Comparison of ENCODE assay signal across 18 cellular contexts in the genomic region with DNA sequence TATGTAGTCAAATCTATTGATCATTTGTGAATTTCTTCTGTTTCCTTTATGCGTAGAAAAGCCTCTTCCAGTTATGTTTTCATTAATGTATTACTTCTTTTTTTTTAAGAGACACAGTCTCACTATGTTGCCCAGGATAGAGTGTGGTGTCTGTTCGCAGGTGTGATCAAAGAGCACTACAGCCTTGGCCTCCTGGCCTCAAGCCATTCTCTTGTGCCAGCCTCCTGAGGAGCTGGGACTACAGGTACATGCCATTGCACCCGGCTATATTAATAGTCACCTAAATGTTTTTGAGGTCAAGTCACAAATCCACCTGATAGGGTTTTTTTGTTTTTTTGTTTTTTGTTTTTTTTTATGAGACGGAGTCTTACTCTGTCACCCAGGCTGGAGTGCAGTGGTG.
"Had no signal": no experiment of that assay in that cellular context is flagged by ENCODE, and none has a peak within 500 bp of the region (broad histone marks: within the 10 kb centered on the region; RNA-seq: fewer than 3 reads in every experiment).

No MANE protein-coding gene starts in this region.

- H3K9me3 Mint-ChIP-seq: nephron; stimulated activated naive CD8-positive, alpha-beta T cell treated with anti-CD3 and anti-CD28 coated beads, Interleukin-15, Interleukin-2, amounts not matched to agents 100 ng/mL and 50 ng/mL, for 24 hours had no signal

- H3K9me3 ChIP-seq: psoas muscle, sigmoid colon, thoracic aorta, transverse colon had no signal

- H3K36me3 Mint-ChIP-seq: mesothelial cell of epicardium had no signal

- H3K27ac ChIP-seq: psoas muscle, sigmoid colon, spleen, thoracic aorta, transverse colon had no signal

- H3K27me3 ChIP-seq: dorsolateral prefrontal cortex, sigmoid colon, spleen, transverse colon had no signal

- DNase-seq: dorsolateral prefrontal cortex; effector CD4-positive, alpha-beta T cell; head of caudate nucleus; mesenchymal stem cell; mucosa of descending colon; naive thymus-derived CD4-positive, alpha-beta T cell; nucleus accumbens; posterior cingulate gyrus; psoas muscle; right cardiac atrium; sigmoid colon; spleen; stimulated activated naive B cell treated with anti-CD40 and anti-IgM and Interleukin-4, amounts not matched to agents 10 μg/mL and 1 μg/mL and 100 μg/mL, for 72 hours; transverse colon had no signal

- H3K36me3 ChIP-seq: sigmoid colon, thoracic aorta, transverse colon had no signal

- H3K4me3 ChIP-seq: dorsolateral prefrontal cortex, mucosa of descending colon, psoas muscle, sigmoid colon, spleen, thoracic aorta, transverse colon had no signal

- H3K27ac Mint-ChIP-seq: mesothelial cell of epicardium; stimulated activated naive B cell treated with anti-CD40 and anti-IgM and Interleukin-4, amounts not matched to agents 10 μg/mL and 1 μg/mL and 100 μg/mL, for 72 hours; stimulated activated naive CD8-positive, alpha-beta T cell treated with anti-CD3 and anti-CD28 coated beads, Interleukin-15, Interleukin-2, amounts not matched to agents 100 ng/mL and 50 ng/mL, for 24 hours had no signal

- ATAC-seq: mucosa of descending colon; naive thymus-derived CD4-positive, alpha-beta T cell; psoas muscle; right cardiac atrium; stimulated activated naive B cell treated with anti-CD40 and anti-IgM and Interleukin-4, amounts not matched to agents 10 μg/mL and 1 μg/mL and 100 μg/mL, for 72 hours had no signal

- H3K4me3 Mint-ChIP-seq: mesothelial cell of epicardium; nephron; stimulated activated naive B cell treated with anti-CD40 and anti-IgM and Interleukin-4, amounts not matched to agents 10 μg/mL and 1 μg/mL and 100 μg/mL, for 72 hours; stimulated activated naive CD8-positive, alpha-beta T cell treated with anti-CD3 and anti-CD28 coated beads, Interleukin-15, Interleukin-2, amounts not matched to agents 100 ng/mL and 50 ng/mL, for 24 hours had no signal

- H3K27me3 Mint-ChIP-seq: naive thymus-derived CD4-positive, alpha-beta T cell; stimulated activated naive B cell treated with anti-CD40 and anti-IgM and Interleukin-4, amounts not matched to agents 10 μg/mL and 1 μg/mL and 100 μg/mL, for 72 hours; stimulated activated naive CD8-positive, alpha-beta T cell treated with anti-CD3 and anti-CD28 coated beads, Interleukin-15, Interleukin-2, amounts not matched to agents 100 ng/mL and 50 ng/mL, for 24 hours had no signal
